15 cellular contexts compared by ENCODE assay signal in genomic region chr14:91904483-91904882, GRCh38. TPM values are rescaled to one million over a fixed set of nuclear protein-coding genes. Genes with fewer than 3 reads are reported as not detected.
DNase-seq lines count a peak whose midpoint lies in the region; ATAC-seq, FAIRE-seq and TF ChIP-seq lines count a peak whose summit lies in the region.
"Had no signal": no experiment of that assay in that cellular context is flagged by ENCODE, and none has a peak within 500 bp of the region (broad histone marks: within the 10 kb centered on the region; RNA-seq: fewer than 3 reads in every experiment).

No MANE protein-coding gene starts in this region.

- H3K27me3 ChIP-seq in right cardiac atrium (ENCODE audit: control insufficient read depth, insufficient read depth), result no peaks in the 10 kb centered on the region
- peaks cover 2% of the 10 kb centered on the region for H3K27me3 ChIP-seq in bronchial epithelial cell (ENCODE audit: control insufficient read depth, insufficient read depth, low read length)
- no peaks in the 10 kb centered on the region for H3K27me3 ChIP-seq in uterus

- H3K9me3 Mint-ChIP-seq in progenitor cell of endocrine pancreas (ENCODE audit: low read depth) (peaks cover 3% of the 10 kb centered on the region), CD14-positive monocyte (peaks cover 0 to 4% (median 2%) of the 10 kb centered on the region in 7 donors)
- H3K9me3 Mint-ChIP-seq: CD8-positive, alpha-beta memory T cell had no signal

- no peak overlapping the region for H3K4me3 Mint-ChIP-seq in progenitor cell of endocrine pancreas (ENCODE audit: low read depth)
- no peak overlapping the region for H3K4me3 Mint-ChIP-seq in CD14-positive monocyte
- H3K4me3 Mint-ChIP-seq: CD8-positive, alpha-beta memory T cell had no signal

- H3K27ac Mint-ChIP-seq in progenitor cell of endocrine pancreas, result peak overlapping the region; percentile 33
- H3K27ac Mint-ChIP-seq in CD14-positive monocyte, result no peak overlapping the region

- TF ChIP-seq CTCF in bronchial epithelial cell (IDR thresholded peaks at IDR 0.05; ENCODE audit: insufficient read depth, low read length, severe bottlenecking), result no peak
- TF ChIP-seq CTCF in progenitor cell of endocrine pancreas (IDR thresholded peaks at IDR 0.05; ENCODE audit: unreplicated experiment), result no peak
- no peak for TF ChIP-seq CTCF in uterus (IDR thresholded peaks at IDR 0.05)
- no peak for TF ChIP-seq CTCF in CD14-positive monocyte (IDR thresholded peaks at IDR 0.05)

- H3K4me3 ChIP-seq in right cardiac atrium (ENCODE audit: low read length) (no peak overlapping the region), bronchial epithelial cell (ENCODE audit: low read depth, low read length) (no peak overlapping the region), uterus (no peak overlapping the region)
- H3K4me3 ChIP-seq: GM23248 had no signal

- H3K36me3 Mint-ChIP-seq in progenitor cell of endocrine pancreas (ENCODE audit: insufficient read depth) (no peaks in the 10 kb centered on the region), CD14-positive monocyte (no peaks in the 10 kb centered on the region)
- H3K36me3 Mint-ChIP-seq: CD8-positive, alpha-beta memory T cell had no signal

- no peak for ATAC-seq in right cardiac atrium
- ATAC-seq in left cardiac atrium, result no peak

- no peaks in the 10 kb centered on the region for H3K36me3 ChIP-seq in bronchial epithelial cell (ENCODE audit: control insufficient read depth, insufficient read depth, low read length)
- no peaks in the 10 kb centered on the region for H3K36me3 ChIP-seq in uterus

- H3K9me3 ChIP-seq in right cardiac atrium (ENCODE audit: control insufficient read depth, low read length) (no peaks in the 10 kb centered on the region), uterus (no peaks in the 10 kb centered on the region)
- H3K9me3 ChIP-seq: Caco-2 had no signal

- TF ChIP-seq POLR2A in uterus (IDR thresholded peaks at IDR 0.05), result no peak

- DNase-seq in right cardiac atrium, result no peak
- no peak for DNase-seq in left cardiac atrium
- no peak for DNase-seq in bronchial epithelial cell (ENCODE audit: low read depth)
- no peak for DNase-seq in progenitor cell of endocrine pancreas (ENCODE audit: low spot score, unreplicated experiment)
- no peak for DNase-seq in uterus
- no peak for DNase-seq in Ammon's horn (ENCODE audit: low spot score)
- DNase-seq in CD14-positive monocyte (ENCODE audit: low spot score), result no peak
- no peak for DNase-seq in D341Med (ENCODE audit: low spot score)
- DNase-seq: Caco-2; CD8-positive, alpha-beta memory T cell; DMS53; GM23248; H7 had no signal

- no peaks in the 10 kb centered on the region for H3K27me3 Mint-ChIP-seq in progenitor cell of endocrine pancreas
- H3K27me3 Mint-ChIP-seq in CD14-positive monocyte (ENCODE audit: low read depth in 3 of 3), result peaks cover 0 to 2% (median 2%) of the 10 kb centered on the region in 3 donors

- intact Hi-C loops in right cardiac atrium (cut with DNase I) (no loop called here), left cardiac atrium (cut with DNase I) (no loop called here), uterus (cut with DNase I; ENCODE audit: low total_unique reads) (no loop called here), CD14-positive monocyte (cut with micrococcal nuclease) (no loop called here)

- peak; percentile 13 for FAIRE-seq in bronchial epithelial cell (lab: Jason Lieb, UNC)
- FAIRE-seq: A204.1, HTR-8/SVneo had no signal

- H3K4me1 ChIP-seq in right cardiac atrium (ENCODE audit: control insufficient read depth, insufficient read depth, low read length), result peaks cover 9% of the 10 kb centered on the region
- H3K4me1 ChIP-seq in uterus, result peaks cover 0 to 20% of the 10 kb centered on the region in 2 donors
- H3K4me1 ChIP-seq: Caco-2 had no signal

- WGBS in right cardiac atrium, result 73% methylated on average over 8 of the region's 8 CpGs

- H3K27ac ChIP-seq in right cardiac atrium (ENCODE audit: low read length) (peak overlapping the region; percentile 45), uterus (peak overlapping the region; percentile 79 to 86)
- H3K27ac ChIP-seq: GM23248 had no signal

- H3K4me1 Mint-ChIP-seq in progenitor cell of endocrine pancreas (ENCODE audit: low read depth), result peaks cover 14% of the 10 kb centered on the region
- H3K4me1 Mint-ChIP-seq in CD14-positive monocyte, result no peaks in the 10 kb centered on the region

RNA-seq across cellular contexts. Expression of gene TC2N, which starts 37.1 kb away (rescaled TPM):
- total RNA-seq in right cardiac atrium (10 to 100 TPM in 3 of 4 donors, 1 to 10 TPM in 1; 8.6 to 17.4 (median 15.0) TPM), left cardiac atrium (10 to 100 TPM in 1 of 2 donors, 1 to 10 TPM in 1; 9.8 to 20.8 TPM), bronchial epithelial cell (46.1 and 48.1 TPM in 2 replicates), progenitor cell of endocrine pancreas (36.6 and 38.5 TPM in 2 replicates), uterus (10 to 100 TPM; 25.4 to 79.1 (median 36.5) TPM)
- polyA plus RNA-seq in right cardiac atrium (7.1 TPM), CD14-positive monocyte (under 1 TPM; 0.24 to 0.55 TPM)

RNA-seq across cellular contexts. Expression of gene FBLN5, which starts 43.0 kb away (rescaled TPM):
- 100 to 1,000 TPM in 3 of 4 donors, 10 to 100 TPM in 1; 99.7 to 173 (median 152) TPM for total RNA-seq in right cardiac atrium
- 122 TPM for polyA plus RNA-seq in right cardiac atrium
- 100 to 1,000 TPM; 121 to 122 TPM for total RNA-seq in left cardiac atrium
- under 0.01 and 0.26 TPM in 2 replicates for total RNA-seq in bronchial epithelial cell
- 6.4 and 6.9 TPM in 2 replicates for total RNA-seq in progenitor cell of endocrine pancreas
- total RNA-seq in uterus, result 100 to 1,000 TPM in 2 of 4 donors, 10 to 100 TPM in 2; 48.0 to 304 (median 165) TPM
- polyA plus RNA-seq in CD14-positive monocyte, result under 1 TPM in 1 of 2 donors, not detected in 1; 0.16 TPM
